Comparison of ENCODE assay signal across 8 cellular contexts in genomic region chr7:1940863-1941262, GRCh38.
DNase-seq lines count a peak whose midpoint lies in the region; ATAC-seq and TF ChIP-seq lines count a peak whose summit lies in the region.
"Had no signal": no experiment of that assay in that cellular context is flagged by ENCODE, and none has a peak within 500 bp of the region (broad histone marks: within the 10 kb centered on the region; RNA-seq: fewer than 3 reads in every experiment).

No MANE protein-coding gene starts in this region.

- H3K4me1 ChIP-seq in rectal smooth muscle tissue (ENCODE audit: control insufficient read depth, insufficient read depth, low read length): no peaks in the 10 kb centered on the region
- H3K4me1 ChIP-seq: foreskin keratinocyte had no signal

- no peaks in the 10 kb centered on the region for H3K27me3 Mint-ChIP-seq in activated CD8-positive, alpha-beta T cell treated with anti-CD3 and anti-CD28 coated beads for 36 hours

- POLR2A ChIA-PET in activated CD8-positive, alpha-beta T cell treated with anti-CD3 and anti-CD28 coated beads for 36 hours (lab: Charles Lee): interaction anchor here (1.0 to 1.8 kb wide), 2 partner anchors 10 to 13 kb away, joined by 5 to 7 read pairs; no protein-coding TSS in a partner anchor

- H3K4me3 ChIP-seq in rectal smooth muscle tissue (ENCODE audit: low read length): peak overlapping the region; percentile 44

- ATAC-seq in GM19351 (IDR thresholded peaks at IDR 0.05; ENCODE audit: unreplicated experiment): peak; percentile 27
- peak; percentile 24 for ATAC-seq in HG02943 (IDR thresholded peaks at IDR 0.05; ENCODE audit: low read depth, unreplicated experiment)
- ATAC-seq in activated CD8-positive, alpha-beta T cell treated with anti-CD3 and anti-CD28 coated beads for 36 hours: peak; percentile 4

- H3K4me3 Mint-ChIP-seq in activated CD8-positive, alpha-beta T cell treated with anti-CD3 and anti-CD28 coated beads for 36 hours: peak overlapping the region; percentile 76

- H3K27me3 ChIP-seq in rectal smooth muscle tissue (ENCODE audit: control insufficient read depth, insufficient read depth, low read length): no peaks in the 10 kb centered on the region
- H3K27me3 ChIP-seq: foreskin keratinocyte had no signal

- TF ChIP-seq CTCF in activated CD8-positive, alpha-beta T cell treated with anti-CD3 and anti-CD28 coated beads for 36 hours (IDR thresholded peaks at IDR 0.05): no peak

- H3K9me3 Mint-ChIP-seq in activated CD8-positive, alpha-beta T cell treated with anti-CD3 and anti-CD28 coated beads for 36 hours: no peaks in the 10 kb centered on the region

- H3K36me3 ChIP-seq in rectal smooth muscle tissue (ENCODE audit: control insufficient read depth, insufficient read depth, low read length): peaks cover 2% of the 10 kb centered on the region

- intact Hi-C loops in activated CD8-positive, alpha-beta T cell treated with anti-CD3 and anti-CD28 coated beads for 36 hours (cut with micrococcal nuclease): no loop called here

- H3K36me3 Mint-ChIP-seq in activated CD8-positive, alpha-beta T cell treated with anti-CD3 and anti-CD28 coated beads for 36 hours (ENCODE audit: low read depth): peaks cover 7% of the 10 kb centered on the region

- peak overlapping the region; percentile 96 for H3K27ac Mint-ChIP-seq in activated CD8-positive, alpha-beta T cell treated with anti-CD3 and anti-CD28 coated beads for 36 hours

- H3K27ac ChIP-seq in rectal smooth muscle tissue (ENCODE audit: low read depth, low read length): no peak overlapping the region
- H3K27ac ChIP-seq: foreskin keratinocyte had no signal

- CTCF ChIA-PET in activated CD8-positive, alpha-beta T cell treated with anti-CD3 and anti-CD28 coated beads for 36 hours (lab: Charles Lee): no interaction called here

- H3K9ac ChIP-seq in rectal smooth muscle tissue (ENCODE audit: low read length): no peak overlapping the region

- no peak for DNase-seq in activated CD8-positive, alpha-beta T cell treated with anti-CD3 and anti-CD28 coated beads for 36 hours
- no peak for DNase-seq in ecto neural progenitor cell (ENCODE audit: low spot score)
- DNase-seq in foreskin melanocyte: no peak
- DNase-seq in COLO668 (lab: John Stamatoyannopoulos, UW; ENCODE audit: unreplicated experiment): no peak
- DNase-seq: foreskin keratinocyte had no signal

- peaks cover 61% of the 10 kb centered on the region for H3K4me1 Mint-ChIP-seq in activated CD8-positive, alpha-beta T cell treated with anti-CD3 and anti-CD28 coated beads for 36 hours (ENCODE audit: low read depth)
